In genomic region chr16:65783709-65784474, GRCh38 we compare ENCODE assay signal across 24 cellular contexts.
"Had no signal": no experiment of that assay in that cellular context is flagged by ENCODE, and none has a peak within 500 bp of the region (broad histone marks: within the 10 kb centered on the region; RNA-seq: fewer than 3 reads in every experiment).

No MANE protein-coding gene starts in this region.

- H3K27me3 ChIP-seq: cardiac muscle cell, hepatocyte, left lung, neural progenitor cell, spleen had no signal

- ATAC-seq: activated T-cell treated with anti-CD3 and anti-CD28 coated beads, Interleukin-2, amount 50 U/mL, for 72 hours; naive thymus-derived CD4-positive, alpha-beta T cell had no signal

- H3K36me3 ChIP-seq: cardiac muscle cell, left lung, neural progenitor cell, spleen, thoracic aorta had no signal

- H3K27ac ChIP-seq: cardiac muscle cell, hepatocyte, left lung, neural progenitor cell, spleen, thoracic aorta had no signal

- H2AFZ ChIP-seq: hepatocyte, neural progenitor cell had no signal

- H3K9ac ChIP-seq: neural progenitor cell had no signal

- H3K9me3 ChIP-seq: left lung, spleen, thoracic aorta had no signal

- H3K4me3 ChIP-seq: cardiac muscle cell, hepatocyte, left lung, lung, neural progenitor cell, spleen, thoracic aorta had no signal

- DNase-seq: activated B cell treated with CpG ODN at 0.5 μM for 24 hours; activated CD4-positive, alpha-beta memory T cell treated with anti-CD3 and anti-CD28 coated beads for 36 hours; activated CD4-positive, alpha-beta T cell treated with anti-CD3 and anti-CD28 coated beads for 4 hours; activated effector memory CD4-positive, alpha-beta T cell treated with Interleukin-2 at 50 U/mL for 16 hours; activated naive CD4-positive, alpha-beta T cell treated with anti-CD3 and anti-CD28 coated beads for 36 hours; activated naive CD8-positive, alpha-beta T cell treated with anti-CD3 and anti-CD28 coated beads, Interleukin-2, amount 10 ng/mL, durations not matched to agents 7 days and 5 days; activated T-cell treated with anti-CD3 and anti-CD28 coated beads, Interleukin-2, amount 50 U/mL, for 72 hours; effector CD4-positive, alpha-beta T cell; erythroblast; glutamatergic neuron; immature natural killer cell; kidney glomerular epithelial cell; left lung; naive thymus-derived CD4-positive, alpha-beta T cell; retina; spleen; stimulated activated CD4-positive, alpha-beta T cell treated with anti-CD3 and anti-CD28 coated beads, Interleukin-4, amount 100 ng/mL, for 1 hour; stimulated activated naive CD4-positive, alpha-beta T cell; T1000 had no signal

- H3K79me2 ChIP-seq: hepatocyte had no signal

- H3K4me2 ChIP-seq: hepatocyte, neural progenitor cell had no signal

- H3K4me1 ChIP-seq: left lung had no signal
